Comparison of ENCODE assay signal across 19 cellular contexts in the genomic region with DNA sequence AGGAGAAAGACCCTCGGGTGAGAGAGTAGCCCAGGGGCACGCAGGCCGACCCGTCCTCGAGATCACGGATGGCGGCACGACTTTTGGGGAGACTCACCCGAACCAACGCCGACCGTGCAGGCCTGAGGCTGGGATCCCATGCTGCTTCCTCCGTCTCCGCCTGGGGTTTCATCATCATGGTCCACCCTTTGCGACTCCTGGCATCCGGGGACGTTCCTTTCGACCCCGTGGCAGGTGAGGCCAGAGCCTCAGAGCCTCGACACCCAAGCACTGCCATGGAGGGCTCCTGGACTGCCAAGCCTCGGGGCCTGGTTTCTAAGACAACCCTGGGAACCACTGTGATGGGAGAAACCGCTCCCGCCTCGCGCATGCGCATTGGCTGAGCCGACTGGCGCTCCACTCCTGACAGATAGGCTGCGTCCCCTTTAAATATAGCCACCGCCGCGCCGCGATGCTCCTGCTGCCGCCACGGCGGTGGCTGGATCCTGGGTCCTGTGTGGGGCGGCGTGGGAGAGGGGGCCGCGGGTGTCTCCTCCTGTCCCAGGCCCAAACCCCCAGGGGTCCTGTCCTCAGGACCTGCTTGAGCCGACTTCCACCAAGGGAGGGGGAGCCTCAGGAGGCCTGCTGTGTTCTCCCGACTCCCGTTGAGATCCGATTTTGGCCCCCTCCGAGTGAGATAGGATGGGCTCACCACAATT.
A peak's percentile ranks its signal among the peaks of the same experiment; 100 is the strongest.
DNase-seq lines count a peak whose midpoint lies in the region; ATAC-seq and TF ChIP-seq lines count a peak whose summit lies in the region.
"Had no signal": no experiment of that assay in that cellular context is flagged by ENCODE, and none has a peak within 500 bp of the region (broad histone marks: within the 10 kb centered on the region; RNA-seq: fewer than 3 reads in every experiment).

No MANE protein-coding gene starts in this region.

- H3K27me3 Mint-ChIP-seq in activated CD4-positive, alpha-beta memory T cell treated with anti-CD3 and anti-CD28 coated beads, Interleukin-2, amount 10 ng/mL, durations not matched to agents 7 days and 5 days = no peaks in the 10 kb centered on the region
- no peaks in the 10 kb centered on the region for H3K27me3 Mint-ChIP-seq in activated CD4-positive, alpha-beta memory T cell treated with anti-CD3 and anti-CD28 coated beads for 36 hours
- no peaks in the 10 kb centered on the region for H3K27me3 Mint-ChIP-seq in natural killer cell treated with Interleukin-12 subunit alpha and Interleukin-12 subunit beta and Interleukin-15 and Interleukin-18, amount 100 ng/mL, for 72 hours
- H3K27me3 Mint-ChIP-seq: CD4-positive, CD25-positive, alpha-beta regulatory T cell; naive thymus-derived CD4-positive, alpha-beta T cell; T-helper 17 cell had no signal

- H4K20me1 ChIP-seq in PC-3 (ENCODE audit: low read length) = no peaks in the 10 kb centered on the region

- no peaks in the 10 kb centered on the region for H3K4me1 Mint-ChIP-seq in activated CD4-positive, alpha-beta memory T cell treated with anti-CD3 and anti-CD28 coated beads, Interleukin-2, amount 10 ng/mL, durations not matched to agents 7 days and 5 days
- H3K4me1 Mint-ChIP-seq in activated CD4-positive, alpha-beta memory T cell treated with anti-CD3 and anti-CD28 coated beads for 36 hours (ENCODE audit: low read depth) = no peaks in the 10 kb centered on the region
- H3K4me1 Mint-ChIP-seq in natural killer cell treated with Interleukin-12 subunit alpha and Interleukin-12 subunit beta and Interleukin-15 and Interleukin-18, amount 100 ng/mL, for 72 hours (ENCODE audit: low read depth in 2 of 2) = no peaks in the 10 kb centered on the region
- H3K4me1 Mint-ChIP-seq: T-helper 17 cell, WTC11 had no signal

- WGBS in upper lobe of left lung, 2 donors = 72 to 89% methylated on average over 21 to 46 of the region's 46 CpGs

- H3K27me3 ChIP-seq in Peyer's patch = no peaks in the 10 kb centered on the region
- H3K27me3 ChIP-seq in upper lobe of left lung = no peaks in the 10 kb centered on the region
- no peaks in the 10 kb centered on the region for H3K27me3 ChIP-seq in PC-3 (ENCODE audit: low read length)
- H3K27me3 ChIP-seq: adrenal gland had no signal

- H3K4me2 ChIP-seq in PC-3 (ENCODE audit: low read length) = no peak overlapping the region

- TF ChIP-seq POLR2A in Peyer's patch (IDR thresholded peaks at IDR 0.05) (no peak), upper lobe of left lung (IDR thresholded peaks at IDR 0.05) (no peak)

- no peaks in the 10 kb centered on the region for H3F3A ChIP-seq in PC-3 (ENCODE audit: low read length, unreplicated experiment)

- H3K4me3 ChIP-seq in Peyer's patch = no peak overlapping the region
- H3K4me3 ChIP-seq in upper lobe of left lung = no peak overlapping the region
- no peak overlapping the region for H3K4me3 ChIP-seq in PC-3 (ENCODE audit: low read length)
- H3K4me3 ChIP-seq: adrenal gland had no signal

- peak; percentile 10 for DNase-seq in activated CD4-positive, alpha-beta memory T cell treated with anti-CD3 and anti-CD28 coated beads, Interleukin-2, amount 10 ng/mL, durations not matched to agents 7 days and 5 days
- no peak for DNase-seq in activated CD4-positive, alpha-beta memory T cell treated with anti-CD3 and anti-CD28 coated beads for 36 hours
- DNase-seq in Peyer's patch = peak in 2 of 3 donors; percentile 8 to 34
- DNase-seq in islet precursor cell = peak; percentile 34
- peak; percentile 17 to 59 for DNase-seq in upper lobe of left lung
- no peak for DNase-seq in PC-3
- no peak for DNase-seq in natural killer cell treated with Interleukin-12 subunit alpha and Interleukin-12 subunit beta and Interleukin-15 and Interleukin-18, amount 100 ng/mL, for 72 hours (ENCODE audit: low spot score)
- DNase-seq in HT-29 (ENCODE audit: low spot score) = no peak
- DNase-seq: CD4-positive, CD25-positive, alpha-beta regulatory T cell; effector memory CD4-positive, alpha-beta T cell; Kasumi-1; naive thymus-derived CD4-positive, alpha-beta T cell; NCI-H1092 treated with DMSO at 0.1 percent for 48 hours; NCI-H2171; SHP77; stimulated activated CD8-positive, alpha-beta memory T cell treated with anti-CD3 and anti-CD28 coated beads, Interleukin-4, amount 100 ng/mL, for 48 hours; T-helper 17 cell had no signal

- no TSS peak for BruUV-seq in PC-3 (replicated peaks; lab: Mats Ljungman, UMichigan)

- CTCF ChIA-PET in activated CD4-positive, alpha-beta memory T cell treated with anti-CD3 and anti-CD28 coated beads, Interleukin-2, amount 10 ng/mL, durations not matched to agents 7 days and 5 days (lab: Charles Lee) = no interaction called here
- CTCF ChIA-PET in activated CD4-positive, alpha-beta memory T cell treated with anti-CD3 and anti-CD28 coated beads for 36 hours (lab: Charles Lee) = no interaction called here
- CTCF ChIA-PET in PC-3 (lab: Charles Lee) = no interaction called here

- POLR2A ChIA-PET in activated CD4-positive, alpha-beta memory T cell treated with anti-CD3 and anti-CD28 coated beads, Interleukin-2, amount 10 ng/mL, durations not matched to agents 7 days and 5 days (lab: Charles Lee) = no interaction called here
- POLR2A ChIA-PET in activated CD4-positive, alpha-beta memory T cell treated with anti-CD3 and anti-CD28 coated beads for 36 hours (lab: Charles Lee) = no interaction called here
- POLR2A ChIA-PET in PC-3 (lab: Charles Lee; ENCODE audit: unreplicated experiment) = no interaction called here

- no peaks in the 10 kb centered on the region for H3K79me2 ChIP-seq in PC-3 (ENCODE audit: low read length)

- no peak overlapping the region for H3K9ac ChIP-seq in PC-3 (ENCODE audit: low read length)

- TF ChIP-seq CTCF in Peyer's patch (IDR thresholded peaks at IDR 0.05) = no peak
- TF ChIP-seq CTCF in upper lobe of left lung (IDR thresholded peaks at IDR 0.05) = no peak
- no peak for TF ChIP-seq CTCF in PC-3 (conservative IDR thresholded peaks at IDR 0.05; ENCODE audit: low read depth, low read length)

- peaks cover 41% of the 10 kb centered on the region for H3K9me3 Mint-ChIP-seq in activated CD4-positive, alpha-beta memory T cell treated with anti-CD3 and anti-CD28 coated beads, Interleukin-2, amount 10 ng/mL, durations not matched to agents 7 days and 5 days
- H3K9me3 Mint-ChIP-seq in activated CD4-positive, alpha-beta memory T cell treated with anti-CD3 and anti-CD28 coated beads for 36 hours = peaks cover 34% of the 10 kb centered on the region
- peaks cover 12% of the 10 kb centered on the region for H3K9me3 Mint-ChIP-seq in natural killer cell treated with Interleukin-12 subunit alpha and Interleukin-12 subunit beta and Interleukin-15 and Interleukin-18, amount 100 ng/mL, for 72 hours

- TF ChIP-seq EP300 in upper lobe of left lung (IDR thresholded peaks at IDR 0.05) = no peak

- intact Hi-C loops in activated CD4-positive, alpha-beta memory T cell treated with anti-CD3 and anti-CD28 coated beads for 36 hours (cut with micrococcal nuclease) = no loop called here
- intact Hi-C loops in PC-3 (cut with micrococcal nuclease) = no loop called here

- H3K4me3 Mint-ChIP-seq in activated CD4-positive, alpha-beta memory T cell treated with anti-CD3 and anti-CD28 coated beads, Interleukin-2, amount 10 ng/mL, durations not matched to agents 7 days and 5 days = no peak overlapping the region
- H3K4me3 Mint-ChIP-seq in activated CD4-positive, alpha-beta memory T cell treated with anti-CD3 and anti-CD28 coated beads for 36 hours = no peak overlapping the region
- no peak overlapping the region for H3K4me3 Mint-ChIP-seq in natural killer cell treated with Interleukin-12 subunit alpha and Interleukin-12 subunit beta and Interleukin-15 and Interleukin-18, amount 100 ng/mL, for 72 hours
- H3K4me3 Mint-ChIP-seq: naive thymus-derived CD4-positive, alpha-beta T cell; T-helper 17 cell; WTC11 had no signal

- no peak overlapping the region for H3K27ac ChIP-seq in Peyer's patch
- no peak overlapping the region for H3K27ac ChIP-seq in upper lobe of left lung
- H3K27ac ChIP-seq in PC-3 (ENCODE audit: low read length) = no peak overlapping the region
- H3K27ac ChIP-seq: adrenal gland had no signal

- H3K36me3 ChIP-seq in Peyer's patch = no peaks in the 10 kb centered on the region
- no peaks in the 10 kb centered on the region for H3K36me3 ChIP-seq in upper lobe of left lung
- no peaks in the 10 kb centered on the region for H3K36me3 ChIP-seq in PC-3 (ENCODE audit: low read depth, low read length)
- H3K36me3 ChIP-seq: adrenal gland had no signal

- H3K27ac Mint-ChIP-seq in activated CD4-positive, alpha-beta memory T cell treated with anti-CD3 and anti-CD28 coated beads, Interleukin-2, amount 10 ng/mL, durations not matched to agents 7 days and 5 days = no peak overlapping the region
- H3K27ac Mint-ChIP-seq in activated CD4-positive, alpha-beta memory T cell treated with anti-CD3 and anti-CD28 coated beads for 36 hours = no peak overlapping the region
- no peak overlapping the region for H3K27ac Mint-ChIP-seq in natural killer cell treated with Interleukin-12 subunit alpha and Interleukin-12 subunit beta and Interleukin-15 and Interleukin-18, amount 100 ng/mL, for 72 hours
- H3K27ac Mint-ChIP-seq: CD4-positive, CD25-positive, alpha-beta regulatory T cell; T-helper 17 cell; WTC11 had no signal

- no peak overlapping the region for H2AFZ ChIP-seq in PC-3 (ENCODE audit: low read length)

- H3K36me3 Mint-ChIP-seq in activated CD4-positive, alpha-beta memory T cell treated with anti-CD3 and anti-CD28 coated beads, Interleukin-2, amount 10 ng/mL, durations not matched to agents 7 days and 5 days (ENCODE audit: low read depth) = peaks cover 7% of the 10 kb centered on the region
- peaks cover 6% of the 10 kb centered on the region for H3K36me3 Mint-ChIP-seq in activated CD4-positive, alpha-beta memory T cell treated with anti-CD3 and anti-CD28 coated beads for 36 hours
- peaks cover 17% of the 10 kb centered on the region for H3K36me3 Mint-ChIP-seq in natural killer cell treated with Interleukin-12 subunit alpha and Interleukin-12 subunit beta and Interleukin-15 and Interleukin-18, amount 100 ng/mL, for 72 hours
- H3K36me3 Mint-ChIP-seq: CD4-positive, CD25-positive, alpha-beta regulatory T cell had no signal

- H3K9me3 ChIP-seq in Peyer's patch (peaks cover 0 to 13% (median 2%) of the 10 kb centered on the region in 4 donors), upper lobe of left lung (peaks cover 0 to 45% (median 0%) of the 10 kb centered on the region in 4 donors), PC-3 (ENCODE audit: low read length) (no peaks in the 10 kb centered on the region)
- H3K9me3 ChIP-seq: adrenal gland had no signal

- no peaks in the 10 kb centered on the region for H3K9me2 ChIP-seq in PC-3 (replicated peaks; ENCODE audit: low read length)

- H3K4me1 ChIP-seq in Peyer's patch (no peaks in the 10 kb centered on the region), upper lobe of left lung (no peaks in the 10 kb centered on the region), PC-3 (ENCODE audit: insufficient read depth, low read length) (no peaks in the 10 kb centered on the region)
- H3K4me1 ChIP-seq: adrenal gland had no signal

- ATAC-seq in upper lobe of left lung (ENCODE audit: low FRiP score in 2 of 2) (no peak), PC-3 (no peak)
- ATAC-seq in natural killer cell treated with Interleukin-12 subunit alpha and Interleukin-12 subunit beta and Interleukin-15 and Interleukin-18, amount 100 ng/mL, for 72 hours = no peak
- ATAC-seq: naive thymus-derived CD4-positive, alpha-beta T cell; T-helper 17 cell; WTC11 had no signal

Comparison
In these comparisons a context has a peak if more than half of its experiments do, and no peak if none do; other contexts are left out.
1. DNase-seq: peak in activated CD4-positive, alpha-beta memory T cell treated with anti-CD3 and anti-CD28 coated beads, Interleukin-2, amount 10 ng/mL, durations not matched to agents 7 days and 5 days (single experiment), Peyer's patch (2 of 3), islet precursor cell (single experiment) and upper lobe of left lung (2 of 2); none in activated CD4-positive, alpha-beta memory T cell treated with anti-CD3 and anti-CD28 coated beads for 36 hours (single experiment), PC-3 (single experiment), natural killer cell treated with Interleukin-12 subunit alpha and Interleukin-12 subunit beta and Interleukin-15 and Interleukin-18, amount 100 ng/mL, for 72 hours (single experiment) and HT-29 (single experiment).